8 cellular contexts compared by ENCODE assay signal in the genomic region with DNA sequence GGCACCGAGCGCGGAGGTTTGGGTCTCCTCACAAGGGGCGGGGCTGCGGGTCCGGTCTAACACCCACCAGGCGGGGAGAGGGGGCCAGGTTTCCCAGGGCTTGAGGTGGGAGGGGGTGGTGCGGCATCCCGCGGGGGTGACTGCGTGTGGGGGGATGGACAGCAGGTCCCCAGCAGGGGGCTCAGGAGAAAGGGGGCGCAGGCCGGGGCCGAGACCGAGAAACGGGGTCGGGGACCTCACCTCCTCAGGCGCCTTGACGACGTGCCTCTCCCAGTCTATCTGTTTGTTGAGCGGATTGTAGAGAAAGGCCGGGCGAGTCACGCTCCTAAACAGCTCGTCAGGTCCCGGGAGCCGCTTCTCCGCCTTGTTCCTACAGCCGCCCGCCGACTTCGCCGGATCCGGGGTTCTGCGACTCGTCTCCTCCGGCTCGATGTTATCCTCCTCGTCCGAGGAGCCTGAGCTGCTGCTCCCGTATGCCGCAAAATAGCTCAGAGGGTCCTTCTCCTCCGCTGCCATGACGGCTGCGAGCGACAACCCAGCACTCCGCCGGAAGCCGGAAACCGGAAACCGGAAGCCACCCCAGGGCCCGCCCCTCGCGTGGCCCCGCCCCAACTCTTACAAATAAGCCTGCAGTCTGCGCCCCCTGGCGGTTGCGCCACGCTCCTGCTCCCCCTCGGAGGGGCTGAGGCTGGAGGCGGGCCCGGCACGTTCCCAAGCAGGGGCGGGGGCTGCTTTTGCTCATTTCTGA. TPM values are rescaled to one million over a fixed set of nuclear protein-coding genes. Genes with fewer than 3 reads are reported as not detected.
DNase-seq lines count a peak whose midpoint lies in the region; ATAC-seq and TF ChIP-seq lines count a peak whose summit lies in the region.

A gene (minus strand): TSS at position 545 of the 748 bp plus-strand sequence. CDS start 29 bp downstream, at position 516.

- H3K9me3 ChIP-seq in heart right ventricle (no peaks in the 10 kb centered on the region), upper lobe of right lung (no peaks in the 10 kb centered on the region)

- H3K4me3 ChIP-seq in heart right ventricle (peak within 1 kb of the TSS; percentile 76 to 98 (median 90)), upper lobe of right lung (peak within 1 kb of the TSS; percentile 82)

- H3K4me1 ChIP-seq in heart right ventricle (peaks cover 6 to 47% (median 32%) of the 10 kb centered on the region in 9 donors), upper lobe of right lung (peaks cover 28% of the 10 kb centered on the region)

- H3K27ac ChIP-seq in heart right ventricle (peak within 1 kb of the TSS; percentile 78 to 95 (median 87)), upper lobe of right lung (peak within 1 kb of the TSS; percentile 86)

- in situ Hi-C loops in GM13976 (cut with MboI; ENCODE audit: low sequenced_read_pairs, unreplicated experiment): no loop called here

- intact Hi-C loops in heart right ventricle (cut with DNase I): loop anchor here in 8 of 10 donors (2.0 to 10.0 kb wide), 6 partner anchors 18 to 317 kb away; a partner anchor contains a TSS
- intact Hi-C loops in posterior vena cava (cut with DNase I): loop anchor here (5.0 to 10.0 kb wide), 3 partner anchors 124 to 314 kb away; no protein-coding TSS in a partner anchor
- intact Hi-C loops in upper lobe of right lung (cut with DNase I): loop anchor here (10.0 kb wide), 1 partner anchor 314 kb away; no protein-coding TSS in a partner anchor

- H3K27me3 ChIP-seq in heart right ventricle (no peaks in the 10 kb centered on the region), upper lobe of right lung (no peaks in the 10 kb centered on the region)

- TF ChIP-seq CTCF in GM13976 (IDR thresholded peaks at IDR 0.05; ENCODE audit: borderline replicate concordance, control extremely low read depth, extremely low read depth, insufficient read depth, missing control alignments) (peak; percentile 92), heart right ventricle (IDR thresholded peaks at IDR 0.05) (peak; percentile 95 to 100 (median 99)), upper lobe of right lung (IDR thresholded peaks at IDR 0.05) (peak; percentile 100)

- peak; percentile 98 for ATAC-seq in HG02870 (IDR thresholded peaks at IDR 0.05; ENCODE audit: unreplicated experiment)
- ATAC-seq in heart right ventricle: peak; percentile 97 to 99 (median 98)
- ATAC-seq in upper lobe of right lung: peak; percentile 99

- DNase-seq in GM13976 (ENCODE audit: low spot score) (peak; percentile 94), NCI-H146 (lab: John Stamatoyannopoulos, UW) (peak; percentile 93), T-helper 1 cell (peak; percentile 92 to 98 (median 95)), amniotic epithelial cell (ENCODE audit: low read depth) (peak; percentile 83), heart right ventricle (peak; percentile 96 to 97), posterior vena cava (ENCODE audit: low spot score) (peak; percentile 98), upper lobe of right lung (peak; percentile 98)

- H3K36me3 ChIP-seq in heart right ventricle: peaks cover 0 to 62% (median 21%) of the 10 kb centered on the region in 9 donors
- H3K36me3 ChIP-seq in upper lobe of right lung: peaks cover 25% of the 10 kb centered on the region

- 0 to 1% methylated on average over 60 to 64 of the region's 64 CpGs for WGBS in heart right ventricle, 2 donors

RNA-seq across cellular contexts. Expression of the gene that starts here (rescaled TPM):
- total RNA-seq in heart right ventricle (10 to 100 TPM; 12.8 to 21.3 (median 15.0) TPM), posterior vena cava (10 to 100 TPM; 17.5 to 22.9 TPM), upper lobe of right lung (22.5 TPM)
- polyA plus RNA-seq in heart right ventricle: 10 to 100 TPM; 18.4 to 34.4 TPM

Comparison
In these comparisons a context has a peak if more than half of its experiments do, and no peak if none do; other contexts are left out.
1. Peak in every context shown above with its lines: DNase-seq, ATAC-seq, H3K4me3 ChIP-seq and H3K27ac ChIP-seq.